In the genomic region with DNA sequence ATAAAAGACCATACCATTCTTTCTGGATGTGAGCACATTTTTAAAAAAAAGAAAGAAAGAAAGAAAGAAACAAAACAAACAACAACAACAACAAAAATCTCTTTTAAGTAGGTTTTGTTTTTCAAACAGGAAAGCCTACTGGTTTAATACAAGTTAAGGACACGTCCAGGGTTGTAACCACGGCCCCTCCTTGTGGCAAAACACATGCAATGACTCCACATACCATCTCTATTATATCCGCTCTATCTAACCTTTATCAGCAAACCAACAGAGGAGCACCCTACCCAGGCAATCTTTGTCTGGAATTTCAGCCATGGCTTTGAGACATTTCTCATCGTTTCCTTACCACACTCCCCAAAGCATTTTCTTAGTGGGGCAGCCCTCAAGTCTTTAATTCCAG, we compare ENCODE assay signal across 11 cellular contexts.
DNase-seq lines count a peak whose midpoint lies in the region; ATAC-seq and TF ChIP-seq lines count a peak whose summit lies in the region.
"Had no signal": no experiment of that assay in that cellular context is flagged by ENCODE, and none has a peak within 500 bp of the region (broad histone marks: within the 10 kb centered on the region; RNA-seq: fewer than 3 reads in every experiment).

No MANE protein-coding gene starts in this region.

- peaks cover 7% of the 10 kb centered on the region for H3K4me1 Mint-ChIP-seq in endothelial cell (ENCODE audit: unreplicated experiment)
- H3K4me1 Mint-ChIP-seq in CD4-positive, alpha-beta T cell (ENCODE audit: low read depth) = no peaks in the 10 kb centered on the region
- H3K4me1 Mint-ChIP-seq: stimulated activated memory B cell treated with anti-CD40 and anti-IgM and Interleukin-4, amounts not matched to agents 10 μg/mL and 1 μg/mL and 100 μg/mL, for 72 hours had no signal

- no peak for ATAC-seq in GM18502 (IDR thresholded peaks at IDR 0.05; ENCODE audit: poor library complexity, unreplicated experiment)
- ATAC-seq in CD4-positive, alpha-beta T cell (ENCODE audit: poor library complexity) = no peak
- ATAC-seq: stimulated activated memory B cell treated with anti-CD40 and anti-IgM and Interleukin-4, amounts not matched to agents 10 μg/mL and 1 μg/mL and 100 μg/mL, for 72 hours had no signal

- H2AFZ ChIP-seq in KMS-11 (ENCODE audit: low read depth) = no peak overlapping the region

- H3K4me3 ChIP-seq in KMS-11 (IDR thresholded peaks at IDR 0.05; ENCODE audit: insufficient read depth, low read depth, low read length) (no peak overlapping the region), colonic mucosa (no peak overlapping the region)

- DNase-seq in NCI-H748 (lab: John Stamatoyannopoulos, UW; ENCODE audit: unreplicated experiment) (peak; percentile 87), endothelial cell (ENCODE audit: low spot score) (peak; percentile 43), retina (peak; percentile 55), colonic mucosa (no peak), globus pallidus (ENCODE audit: low spot score) (no peak)
- no peak for DNase-seq in CD4-positive, alpha-beta T cell
- DNase-seq: KBM-7, mesenchymal stem cell had no signal

- no peaks in the 10 kb centered on the region for H4K20me1 ChIP-seq in KMS-11 (ENCODE audit: insufficient read depth)

- no peaks in the 10 kb centered on the region for H3K27me3 ChIP-seq in KMS-11 (ENCODE audit: insufficient read depth, low read depth)
- no peaks in the 10 kb centered on the region for H3K27me3 ChIP-seq in colonic mucosa
- peaks cover 3% of the 10 kb centered on the region for H3K27me3 ChIP-seq in CD4-positive, alpha-beta T cell (ENCODE audit: control insufficient read depth, insufficient read depth, low read length)

- no peaks in the 10 kb centered on the region for H3K9me3 Mint-ChIP-seq in endothelial cell (ENCODE audit: unreplicated experiment)
- H3K9me3 Mint-ChIP-seq in CD4-positive, alpha-beta T cell = no peaks in the 10 kb centered on the region
- H3K9me3 Mint-ChIP-seq: stimulated activated memory B cell treated with anti-CD40 and anti-IgM and Interleukin-4, amounts not matched to agents 10 μg/mL and 1 μg/mL and 100 μg/mL, for 72 hours had no signal

- H3K27ac ChIP-seq in KMS-11 (no peak overlapping the region), colonic mucosa (no peak overlapping the region)
- H3K27ac ChIP-seq in CD4-positive, alpha-beta T cell (ENCODE audit: low read depth, low read length) = no peak overlapping the region

- POLR2A ChIA-PET in CD4-positive, alpha-beta T cell (lab: Charles Lee) = no interaction called here

- peaks cover 17% of the 10 kb centered on the region for H3K4me1 ChIP-seq in KMS-11 (ENCODE audit: low read depth, poor library complexity, severe bottlenecking)
- no peaks in the 10 kb centered on the region for H3K4me1 ChIP-seq in colonic mucosa

- no peaks in the 10 kb centered on the region for H3K36me3 ChIP-seq in KMS-11 (ENCODE audit: insufficient read depth)
- no peaks in the 10 kb centered on the region for H3K36me3 ChIP-seq in colonic mucosa

- H3K9ac ChIP-seq in KMS-11 (no peak overlapping the region), colonic mucosa (ENCODE audit: low read depth in 2 of 2, low read length in 2 of 2) (no peak overlapping the region)

- no peak overlapping the region for H3K4me2 ChIP-seq in KMS-11

- H3K4me3 Mint-ChIP-seq in endothelial cell (ENCODE audit: unreplicated experiment) = no peak overlapping the region
- no peak overlapping the region for H3K4me3 Mint-ChIP-seq in CD4-positive, alpha-beta T cell
- H3K4me3 Mint-ChIP-seq: stimulated activated memory B cell treated with anti-CD40 and anti-IgM and Interleukin-4, amounts not matched to agents 10 μg/mL and 1 μg/mL and 100 μg/mL, for 72 hours had no signal

- no peak overlapping the region for H3K27ac Mint-ChIP-seq in endothelial cell (ENCODE audit: unreplicated experiment)
- no peak overlapping the region for H3K27ac Mint-ChIP-seq in CD4-positive, alpha-beta T cell
- H3K27ac Mint-ChIP-seq: stimulated activated memory B cell treated with anti-CD40 and anti-IgM and Interleukin-4, amounts not matched to agents 10 μg/mL and 1 μg/mL and 100 μg/mL, for 72 hours had no signal

- no peaks in the 10 kb centered on the region for H3K27me3 Mint-ChIP-seq in endothelial cell (ENCODE audit: unreplicated experiment)
- no peaks in the 10 kb centered on the region for H3K27me3 Mint-ChIP-seq in CD4-positive, alpha-beta T cell
- H3K27me3 Mint-ChIP-seq: stimulated activated memory B cell treated with anti-CD40 and anti-IgM and Interleukin-4, amounts not matched to agents 10 μg/mL and 1 μg/mL and 100 μg/mL, for 72 hours had no signal

- intact Hi-C loops in colonic mucosa (cut with DNase I) = no loop called here
- intact Hi-C loops in CD4-positive, alpha-beta T cell (cut with DNase I, micrococcal nuclease) = no loop called here

- no peaks in the 10 kb centered on the region for H3K9me3 ChIP-seq in colonic mucosa
- no peaks in the 10 kb centered on the region for H3K9me3 ChIP-seq in CD4-positive, alpha-beta T cell (ENCODE audit: control insufficient read depth, low read length)

- no peaks in the 10 kb centered on the region for H3K36me3 Mint-ChIP-seq in endothelial cell (ENCODE audit: low read depth, unreplicated experiment)
- H3K36me3 Mint-ChIP-seq in CD4-positive, alpha-beta T cell (ENCODE audit: low read depth) = no peaks in the 10 kb centered on the region
- H3K36me3 Mint-ChIP-seq: stimulated activated memory B cell treated with anti-CD40 and anti-IgM and Interleukin-4, amounts not matched to agents 10 μg/mL and 1 μg/mL and 100 μg/mL, for 72 hours had no signal

- CTCF ChIA-PET in CD4-positive, alpha-beta T cell (lab: Charles Lee) = no interaction called here

- H3K79me2 ChIP-seq in KMS-11 (ENCODE audit: insufficient read depth, low read depth) = no peaks in the 10 kb centered on the region

- 0 out of 2 replicates have a peak, but pooled peaks have one; percentile 22 for TF ChIP-seq CTCF in KMS-11 (conservative IDR thresholded peaks at IDR 0.05; ENCODE audit: low read depth, low read length)
- peak; percentile 44 for TF ChIP-seq CTCF in endothelial cell (IDR thresholded peaks at IDR 0.05; ENCODE audit: unreplicated experiment)
- no peak for TF ChIP-seq CTCF in colonic mucosa (IDR thresholded peaks at IDR 0.05)
- TF ChIP-seq CTCF in CD4-positive, alpha-beta T cell (IDR thresholded peaks at IDR 0.05) = no peak

Comparison
In these comparisons a context has a peak if more than half of its experiments do, and no peak if none do; other contexts are left out.
1. CTCF ChIP-seq: peak in KMS-11 (single experiment) and endothelial cell (single experiment); none in colonic mucosa (single experiment) and CD4-positive, alpha-beta T cell (single experiment).
2. DNase-seq: peak in NCI-H748 (single experiment), endothelial cell (single experiment) and retina (single experiment); none in colonic mucosa (single experiment), CD4-positive, alpha-beta T cell (0 of 10) and globus pallidus (single experiment).